Comparison of ENCODE assay signal across 19 cellular contexts in genomic region chr1:234897365-234897699, GRCh38.
DNase-seq lines count a peak whose midpoint lies in the region; ATAC-seq lines count a peak whose summit lies in the region.
"Had no signal": no experiment of that assay in that cellular context is flagged by ENCODE, and none has a peak within 500 bp of the region (broad histone marks: within the 10 kb centered on the region; RNA-seq: fewer than 3 reads in every experiment).

No MANE protein-coding gene starts in this region.

- H3K23ac ChIP-seq in trophoblast cell (ENCODE audit: low read length) = no peak overlapping the region

- H3K18ac ChIP-seq in trophoblast cell (ENCODE audit: low read length) = peak overlapping the region; percentile 11

- H3K9ac ChIP-seq in BLaER1 = no peak overlapping the region
- no peak overlapping the region for H3K9ac ChIP-seq in BLaER1 treated with 17β-estradiol and CSF1 and Interleukin-3, amounts not matched to agents 10 nM and 100 nM
- no peak overlapping the region for H3K9ac ChIP-seq in trophoblast cell (ENCODE audit: low read length)
- H3K9ac ChIP-seq: GM23248, SK-N-SH had no signal

- no peaks in the 10 kb centered on the region for H3K79me2 ChIP-seq in trophoblast cell (ENCODE audit: control insufficient read depth, insufficient read depth, low read length, poor library complexity)

- DNase-seq in astrocyte of the hippocampus (ENCODE audit: low read depth, low spot score) (peak; percentile 46), trophoblast cell (no peak), T-helper 2 cell (no peak), DMS53 (lab: John Stamatoyannopoulos, UW) (no peak)
- DNase-seq: ACHN; GM23248; Kasumi-1; NCI-H1048; NCI-H1436; NCI-H1930; NCI-H446 treated with DMSO at 0.1 percent for 48 hours; NK-92 treated with Interleukin-12 subunit alpha and Interleukin-12 subunit beta, amount 100 ng/mL, for 24 hours; SHP77 treated with DMSO at 0.1 percent for 48 hours; SK-N-SH had no signal

- no peak overlapping the region for H3K14ac ChIP-seq in trophoblast cell (ENCODE audit: low read length)

- no peak overlapping the region for H2AK5ac ChIP-seq in trophoblast cell (ENCODE audit: low read length)

- WGBS in trophoblast cell (ENCODE audit: extremely low coverage, insufficient coverage, insufficient read length) = no CpG with 5 or more reads among the region's 5 CpGs

- H4K20me1 ChIP-seq in BLaER1 = no peaks in the 10 kb centered on the region
- no peaks in the 10 kb centered on the region for H4K20me1 ChIP-seq in BLaER1 treated with 17β-estradiol and CSF1 and Interleukin-3, amounts not matched to agents 10 nM and 100 nM

- ATAC-seq in GM21529 (IDR thresholded peaks at IDR 0.05; ENCODE audit: unreplicated experiment) = no peak
- ATAC-seq: HCT116 had no signal

- H2AFZ ChIP-seq in trophoblast cell (ENCODE audit: insufficient read depth, low read length, poor library complexity) = no peak overlapping the region
- H2AFZ ChIP-seq: GM23248 had no signal

- H2BK120ac ChIP-seq in trophoblast cell (ENCODE audit: insufficient read depth, low read length, poor library complexity) = no peak overlapping the region

- no peaks in the 10 kb centered on the region for H3K27me3 ChIP-seq in BLaER1
- H3K27me3 ChIP-seq in BLaER1 treated with 17β-estradiol and CSF1 and Interleukin-3, amounts not matched to agents 10 nM and 100 nM = no peaks in the 10 kb centered on the region
- no peaks in the 10 kb centered on the region for H3K27me3 ChIP-seq in trophoblast cell (ENCODE audit: insufficient read depth, low read length)
- H3K27me3 ChIP-seq: MG63 had no signal

- no peaks in the 10 kb centered on the region for H3K79me1 ChIP-seq in trophoblast cell (ENCODE audit: low read length)

- no peak overlapping the region for H4K91ac ChIP-seq in trophoblast cell (ENCODE audit: low read depth, low read length)

- H4K8ac ChIP-seq in trophoblast cell (ENCODE audit: low read depth, low read length) = no peak overlapping the region

- no peak overlapping the region for H4K12ac ChIP-seq in trophoblast cell (ENCODE audit: low read depth, low read length)

- H3K4me2 ChIP-seq in BLaER1 (peak overlapping the region; percentile 58), trophoblast cell (ENCODE audit: low read length) (no peak overlapping the region)
- H3K4me2 ChIP-seq in BLaER1 treated with 17β-estradiol and CSF1 and Interleukin-3, amounts not matched to agents 10 nM and 100 nM = peak overlapping the region in 6 of 11 experiments; percentile 16 to 60 (median 51); a peak in 11 of 22 replicates
- H3K4me2 ChIP-seq: SK-N-SH had no signal

- H3K4me1 ChIP-seq in BLaER1 = peaks cover 63% of the 10 kb centered on the region
- H3K4me1 ChIP-seq in BLaER1 treated with 17β-estradiol and CSF1 and Interleukin-3, amounts not matched to agents 10 nM and 100 nM = peaks cover 24 to 58% (median 43%) of the 10 kb centered on the region in 10 experiments
- peaks cover 12 to 18% of the 10 kb centered on the region in 2 experiments for H3K4me1 ChIP-seq in trophoblast cell (ENCODE audit: control insufficient read depth in 1 of 2, insufficient read depth in 2 of 2, low read length in 2 of 2)

- H2BK5ac ChIP-seq in trophoblast cell (ENCODE audit: low read depth, low read length, poor library complexity) = no peak overlapping the region

- H3K27ac ChIP-seq in BLaER1 (no peak overlapping the region), trophoblast cell (ENCODE audit: low read depth, low read length) (no peak overlapping the region)
- H3K27ac ChIP-seq in BLaER1 treated with 17β-estradiol and CSF1 and Interleukin-3, amounts not matched to agents 10 nM and 100 nM = no peak overlapping the region
- H3K27ac ChIP-seq: GM23248 had no signal

- H2BK12ac ChIP-seq in trophoblast cell (ENCODE audit: low read length) = no peak overlapping the region

- H3K4ac ChIP-seq in trophoblast cell (ENCODE audit: low read depth, low read length) = no peak overlapping the region

- H3K4me3 ChIP-seq in BLaER1 (no peak overlapping the region), trophoblast cell (ENCODE audit: low read depth, low read length) (no peak overlapping the region)
- no peak overlapping the region for H3K4me3 ChIP-seq in BLaER1 treated with 17β-estradiol and CSF1 and Interleukin-3, amounts not matched to agents 10 nM and 100 nM
- H3K4me3 ChIP-seq: GM23248, MG63 had no signal

- H3K9me3 ChIP-seq in BLaER1 (no peaks in the 10 kb centered on the region), trophoblast cell (ENCODE audit: insufficient read depth, low read depth, low read length) (no peaks in the 10 kb centered on the region)
- no peaks in the 10 kb centered on the region for H3K9me3 ChIP-seq in BLaER1 treated with 17β-estradiol and CSF1 and Interleukin-3, amounts not matched to agents 10 nM and 100 nM (replicated peaks in 1 of 11)
- H3K9me3 ChIP-seq: MG63, SK-N-SH had no signal

- H3K36me3 ChIP-seq in BLaER1 (no peaks in the 10 kb centered on the region), trophoblast cell (ENCODE audit: control insufficient read depth in 1 of 2, insufficient read depth in 2 of 2, low read length in 2 of 2) (peaks cover 0 to 2% of the 10 kb centered on the region in 2 experiments)
- no peaks in the 10 kb centered on the region for H3K36me3 ChIP-seq in BLaER1 treated with 17β-estradiol and CSF1 and Interleukin-3, amounts not matched to agents 10 nM and 100 nM
- H3K36me3 ChIP-seq: MG63 had no signal
